In the genomic region with DNA sequence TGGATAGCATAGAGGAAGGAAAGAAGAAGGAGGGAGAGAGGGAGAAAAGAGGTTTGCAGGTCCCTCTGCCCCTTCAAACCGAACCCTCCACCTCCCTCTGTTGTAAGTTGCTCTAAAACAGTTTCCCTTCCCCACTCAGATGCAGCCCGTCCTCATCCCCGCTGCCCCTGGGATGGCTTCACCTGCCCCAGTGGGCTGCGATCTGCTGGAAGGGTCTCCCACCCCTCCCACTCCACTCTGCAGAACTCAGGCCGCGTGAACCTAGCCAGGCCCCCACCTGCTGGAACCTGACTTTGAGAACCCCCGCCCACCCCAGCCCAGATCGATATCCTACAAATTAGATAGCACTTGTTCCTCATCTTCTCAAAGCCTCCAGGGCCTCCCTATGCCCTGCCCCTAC, we compare ENCODE assay signal across 15 cellular contexts.
"Had no signal": no experiment of that assay in that cellular context is flagged by ENCODE, and none has a peak within 500 bp of the region (broad histone marks: within the 10 kb centered on the region; RNA-seq: fewer than 3 reads in every experiment).

No MANE protein-coding gene starts in this region.

- H3K4me1 ChIP-seq: thyroid gland had no signal

- H3K27ac ChIP-seq: ascending aorta, thyroid gland had no signal

- H3K9me3 ChIP-seq: ascending aorta, thyroid gland had no signal

- H3K27ac Mint-ChIP-seq: activated B cell treated with CpG ODN at 0.5 μM for 24 hours; activated CD4-positive, alpha-beta T cell treated with anti-CD3 and anti-CD28 coated beads, Interleukin-2, amount 10 ng/mL, durations not matched to agents 24 days and 14 days; activated naive CD8-positive, alpha-beta T cell treated with anti-CD3 and anti-CD28 coated beads, Interleukin-2, amount 50 U/mL, for 24 hours; naive thymus-derived CD4-positive, alpha-beta T cell; T-helper 17 cell had no signal

- H3K27me3 ChIP-seq: ascending aorta, thyroid gland had no signal

- H3K4me3 ChIP-seq: ascending aorta, thyroid gland had no signal

- H3K4me1 Mint-ChIP-seq: activated CD4-positive, alpha-beta T cell treated with anti-CD3 and anti-CD28 coated beads, Interleukin-2, amount 10 ng/mL, durations not matched to agents 24 days and 14 days had no signal

- H3K36me3 ChIP-seq: ascending aorta, thyroid gland had no signal

- H3K9me3 Mint-ChIP-seq: activated naive CD8-positive, alpha-beta T cell treated with anti-CD3 and anti-CD28 coated beads, Interleukin-2, amount 50 U/mL, for 24 hours had no signal

- H3K4me3 Mint-ChIP-seq: activated B cell treated with CpG ODN at 0.5 μM for 24 hours; activated CD4-positive, alpha-beta T cell treated with anti-CD3 and anti-CD28 coated beads, Interleukin-2, amount 10 ng/mL, durations not matched to agents 24 days and 14 days; activated naive CD8-positive, alpha-beta T cell treated with anti-CD3 and anti-CD28 coated beads, Interleukin-2, amount 50 U/mL, for 24 hours; naive thymus-derived CD4-positive, alpha-beta T cell; T-helper 17 cell had no signal

- DNase-seq: activated B cell treated with CpG ODN at 0.5 μM for 24 hours; activated CD4-positive, alpha-beta T cell treated with anti-CD3 and anti-CD28 coated beads, Interleukin-2, amount 10 ng/mL, durations not matched to agents 24 days and 14 days; activated gamma-delta T cell treated with Interleukin-2 at 50 U/mL for 16 hours; activated naive CD8-positive, alpha-beta T cell treated with anti-CD3 and anti-CD28 coated beads, Interleukin-2, amount 50 U/mL, for 24 hours; activated T-cell treated with anti-CD3 and anti-CD28 coated beads, Interleukin-2, amount 50 U/mL, for 1 hour; effector CD8-positive, alpha-beta T cell; hippocampal formation; kidney glomerular epithelial cell; occipital lobe; SHP77 treated with DMSO at 0.1 percent for 48 hours; stimulated activated CD4-positive, alpha-beta T cell treated with anti-CD3 and anti-CD28 coated beads, Interleukin-15, amount 100 ng/mL, for 24 hours; T-helper 17 cell; thyroid gland had no signal

- ATAC-seq: activated naive CD8-positive, alpha-beta T cell treated with anti-CD3 and anti-CD28 coated beads, Interleukin-2, amount 50 U/mL, for 24 hours; naive thymus-derived CD4-positive, alpha-beta T cell; T-helper 17 cell had no signal
